Comparison of ENCODE assay signal across 8 cellular contexts in genomic region chr18:45386256-45386655, GRCh38.
DNase-seq lines count a peak whose midpoint lies in the region; ATAC-seq and TF ChIP-seq lines count a peak whose summit lies in the region.

No MANE protein-coding gene starts in this region.

- H3K27me3 ChIP-seq in Caco-2 (replicated peaks; ENCODE audit: control insufficient read depth, insufficient read depth, low read length) (no peaks in the 10 kb centered on the region), uterus (no peaks in the 10 kb centered on the region)

- peaks cover 7% of the 10 kb centered on the region; the same call in 1 of the 2 replicates for H3K4me1 ChIP-seq in Caco-2
- peaks cover 0 to 6% of the 10 kb centered on the region in 2 donors for H3K4me1 ChIP-seq in uterus

- no peaks in the 10 kb centered on the region for H3K36me3 ChIP-seq in Caco-2 (ENCODE audit: control insufficient read depth, insufficient read depth, low read length)
- H3K36me3 ChIP-seq in uterus = no peaks in the 10 kb centered on the region

- no TSS peak for BruUV-seq in Caco-2 (replicated peaks; lab: Mats Ljungman, UMichigan)

- peaks cover 12% of the 10 kb centered on the region for H3K4me1 Mint-ChIP-seq in Caco-2 (ENCODE audit: low read depth, unreplicated experiment)

- in situ Hi-C loops in SK-MEL-5 (cut with HindIII; ENCODE audit: low pct_unique_long_range_greater_than_20kb, low sequenced_read_pairs) = no loop called here

- no peak overlapping the region for H3K27ac Mint-ChIP-seq in Caco-2 (ENCODE audit: unreplicated experiment)

- H3K9me3 Mint-ChIP-seq in Caco-2 (ENCODE audit: unreplicated experiment) = no peaks in the 10 kb centered on the region

- ATAC-seq in left ventricle myocardium superior = peak; percentile 52
- ATAC-seq in GM19452 (IDR thresholded peaks at IDR 0.05; ENCODE audit: unreplicated experiment) = no peak
- no peak for ATAC-seq in GM19467 (IDR thresholded peaks at IDR 0.05; ENCODE audit: unreplicated experiment)

- CTCF ChIA-PET in Caco-2 (lab: Charles Lee) = no interaction called here

- H3K4me3 ChIP-seq in Caco-2 (ENCODE audit: low read depth, low read length) = no peak overlapping the region
- H3K4me3 ChIP-seq in uterus = no peak overlapping the region

- DNase-seq in Caco-2 (peak; percentile 27 to 28), HuH-7 (ENCODE audit: low spot score) (peak; percentile 22), SK-MEL-5 (ENCODE audit: low read depth, low spot score) (peak; percentile 57), left ventricle myocardium superior (peak; percentile 36), uterus (peak in 1 of 2 donors; percentile 29)
- DNase-seq in activated CD8-positive, alpha-beta memory T cell treated with anti-CD3 and anti-CD28 coated beads, Interleukin-2, amount 50 U/mL, for 4 hours = no peak

- no peak overlapping the region for H3K4me3 Mint-ChIP-seq in Caco-2 (ENCODE audit: unreplicated experiment)

- TF ChIP-seq POLR2A in uterus (IDR thresholded peaks at IDR 0.05) = no peak

- TF ChIP-seq CTCF in Caco-2 (IDR thresholded peaks at IDR 0.05; ENCODE audit: insufficient read depth in 1 of 2, low read depth in 1 of 2, low read length in 1 of 2, severe bottlenecking in 1 of 2, unreplicated experiment in 1 of 2) (peak in 1 of 2 experiments; percentile 33), uterus (IDR thresholded peaks at IDR 0.05) (peak in 3 of 4 experiments; percentile 14 to 25 (median 23))

- no peaks in the 10 kb centered on the region for H3K36me3 Mint-ChIP-seq in Caco-2 (ENCODE audit: insufficient read depth, unreplicated experiment)

- no peak overlapping the region for H3K27ac ChIP-seq in uterus

- intact Hi-C loops in Caco-2 (cut with micrococcal nuclease; ENCODE audit: unreplicated experiment) (no loop called here), left ventricle myocardium superior (cut with micrococcal nuclease) (no loop called here), uterus (cut with DNase I; ENCODE audit: low total_unique reads) (no loop called here)

- H3K9me3 ChIP-seq in Caco-2 = no peaks in the 10 kb centered on the region
- no peaks in the 10 kb centered on the region for H3K9me3 ChIP-seq in uterus

- no peaks in the 10 kb centered on the region for H3K27me3 Mint-ChIP-seq in Caco-2 (ENCODE audit: insufficient read depth, unreplicated experiment)

- POLR2A ChIA-PET in Caco-2 (lab: Charles Lee) = no interaction called here
